Comparison of ENCODE assay signal across 8 cellular contexts in genomic region chr19:42693760-42694350, GRCh38. TPM values are rescaled to one million over a fixed set of nuclear protein-coding genes. Genes with fewer than 3 reads are reported as not detected.
DNase-seq lines count a peak whose midpoint lies in the region; ATAC-seq and TF ChIP-seq lines count a peak whose summit lies in the region.

No MANE protein-coding gene starts in this region.

- peaks cover 76% of the 10 kb centered on the region for H3K27me3 Mint-ChIP-seq in Calu3 (ENCODE audit: unreplicated experiment)

- no peak overlapping the region for H3K4me3 Mint-ChIP-seq in Calu3 (ENCODE audit: low read depth, unreplicated experiment)

- H2BK12ac ChIP-seq in neuronal stem cell (ENCODE audit: low read length) = no peak overlapping the region

- H3K9me3 ChIP-seq in SJSA1 (replicated peaks) = no peaks in the 10 kb centered on the region
- peaks cover 0 to 29% of the 10 kb centered on the region in 2 donors for H3K9me3 ChIP-seq in neuronal stem cell (replicated peaks in 1 of 2; ENCODE audit: control insufficient read depth in 2 of 2, insufficient read depth in 1 of 2, low read depth in 1 of 2, low read length in 2 of 2)

- peaks cover 3% of the 10 kb centered on the region for H3K4me1 Mint-ChIP-seq in Calu3 (ENCODE audit: low read depth, unreplicated experiment)

- H4K8ac ChIP-seq in neuronal stem cell (ENCODE audit: low read depth, low read length) = no peak overlapping the region

- H3K27ac ChIP-seq in SJSA1 = no peak overlapping the region
- H3K27ac ChIP-seq in neuronal stem cell (replicated peaks; ENCODE audit: low read length) = no peak overlapping the region

- TF ChIP-seq CTCF in Calu3 (IDR thresholded peaks at IDR 0.05; ENCODE audit: unreplicated experiment) = peak; percentile 88
- peak; percentile 79 for TF ChIP-seq CTCF in HFF-Myc (IDR thresholded peaks at IDR 0.05; ENCODE audit: low read depth, low read length, missing control alignments)

- ATAC-seq in GM19351 (IDR thresholded peaks at IDR 0.05; ENCODE audit: unreplicated experiment) (no peak), HG03565 (IDR thresholded peaks at IDR 0.05; ENCODE audit: unreplicated experiment) (no peak)

- no peak overlapping the region for H2BK120ac ChIP-seq in neuronal stem cell (ENCODE audit: low read depth, low read length)

- H2BK5ac ChIP-seq in neuronal stem cell (ENCODE audit: low read length) = no peak overlapping the region

- intact Hi-C loops in Calu3 (cut with micrococcal nuclease; ENCODE audit: unreplicated experiment) = loop anchor here (2.0 to 5.0 kb wide), 3 partner anchors 43 to 83 kb away; no protein-coding TSS in a partner anchor

- no peak overlapping the region for H3K14ac ChIP-seq in neuronal stem cell (ENCODE audit: low read length)

- BruUV-seq in Calu3 (replicated peaks; lab: Mats Ljungman, UMichigan) = no TSS peak

- peak; percentile 85 for DNase-seq in Calu3
- DNase-seq in HFF-Myc (ENCODE audit: extremely low read depth, low read depth) = peak; percentile 11
- DNase-seq in SJSA1 (ENCODE audit: low read depth in 1 of 2, low spot score in 2 of 2) = peak; percentile 28 to 54
- peak; percentile 63 for DNase-seq in hepatic stellate cell (ENCODE audit: low spot score)
- DNase-seq in neuronal stem cell (ENCODE audit: low spot score) = no peak
- DNase-seq in activated CD4-positive, alpha-beta T cell treated with anti-CD3 and anti-CD28 coated beads, Interleukin-2, amount 50 U/mL, for 1 hour = no peak

- H3K4me3 ChIP-seq in HFF-Myc (replicated peaks; ENCODE audit: low read depth, low read length) = no peak overlapping the region
- H3K4me3 ChIP-seq in SJSA1 = no peak overlapping the region
- H3K4me3 ChIP-seq in neuronal stem cell (ENCODE audit: low read length in 2 of 2) = no peak overlapping the region

- no peak overlapping the region for H2AFZ ChIP-seq in neuronal stem cell (ENCODE audit: low read length)

- WGBS in neuronal stem cell (ENCODE audit: extremely low coverage in 2 of 2, insufficient read length in 2 of 2, insufficient replicate concordance in 1 of 2), 2 donors = no CpG with 5 or more reads among the region's 5 CpGs

- no peak overlapping the region for H2BK15ac ChIP-seq in neuronal stem cell (ENCODE audit: low read length)

- CTCF ChIA-PET in Calu3 (lab: Charles Lee) = interaction anchor here (0.6 to 2.4 kb wide), 14 partner anchors 9 to 611 kb away, joined by 3 to 30 read pairs (median 4); no protein-coding TSS in a partner anchor

- no peaks in the 10 kb centered on the region for H3K36me3 ChIP-seq in SJSA1
- H3K36me3 ChIP-seq in neuronal stem cell (replicated peaks in 1 of 2; ENCODE audit: control insufficient read depth in 2 of 2, insufficient read depth in 2 of 2, low read length in 2 of 2) = no peaks in the 10 kb centered on the region

- no peak overlapping the region for H3K4ac ChIP-seq in neuronal stem cell (ENCODE audit: low read length)

- H3K4me2 ChIP-seq in neuronal stem cell (ENCODE audit: insufficient read depth, low read length, poor library complexity, severe bottlenecking) = no peak overlapping the region

- H3K23ac ChIP-seq in neuronal stem cell (ENCODE audit: low read depth, low read length, poor library complexity) = no peak overlapping the region

- no peaks in the 10 kb centered on the region for H3K9me3 Mint-ChIP-seq in Calu3 (ENCODE audit: low read depth, unreplicated experiment)

- H3K27me3 ChIP-seq in SJSA1 (replicated peaks) = peaks cover 16% of the 10 kb centered on the region; the same call in 1 of the 2 replicates
- peaks cover 0 to 3% (median 0%) of the 10 kb centered on the region in 3 experiments for H3K27me3 ChIP-seq in neuronal stem cell (ENCODE audit: control insufficient read depth in 3 of 3, insufficient read depth in 3 of 3, low read depth in 1 of 3, low read length in 3 of 3)

- H4K91ac ChIP-seq in neuronal stem cell (ENCODE audit: low read depth, low read length, poor library complexity) = no peak overlapping the region

- no peak overlapping the region for H3K18ac ChIP-seq in neuronal stem cell (ENCODE audit: low read length)

- no peak overlapping the region for H3K27ac Mint-ChIP-seq in Calu3 (ENCODE audit: unreplicated experiment)

- no peaks in the 10 kb centered on the region for H3K79me1 ChIP-seq in neuronal stem cell (ENCODE audit: low read depth, low read length)

- H3K9ac ChIP-seq in neuronal stem cell (ENCODE audit: low read depth, low read length, poor library complexity) = no peak overlapping the region

- H3K4me1 ChIP-seq in SJSA1 (replicated peaks) = no peaks in the 10 kb centered on the region
- H3K4me1 ChIP-seq in neuronal stem cell (ENCODE audit: control insufficient read depth in 2 of 2, insufficient read depth in 1 of 2, low read depth in 1 of 2, low read length in 2 of 2) = no peaks in the 10 kb centered on the region

- no peak overlapping the region for H2AK5ac ChIP-seq in neuronal stem cell (ENCODE audit: low read depth, low read length)

- H3K36me3 Mint-ChIP-seq in Calu3 (ENCODE audit: insufficient read depth, unreplicated experiment) = no peaks in the 10 kb centered on the region

RNA-seq across cellular contexts. Expression of gene PSG3, which starts 46.4 kb away (rescaled TPM):
- total RNA-seq in Calu3 (2022) = 0.20 TPM in 1 of 2 replicates, not detected in the other
- total RNA-seq in SJSA1 (2014; rRNA removed; shearing (Covaris generic)) = not detected in 2 replicates
- not detected for polyA plus RNA-seq in neuronal stem cell (2013, experiment 1 of 2)
- not detected for polyA plus RNA-seq in neuronal stem cell (2013, experiment 2 of 2)

Comparison
In these comparisons a context has a peak if more than half of its experiments do, and no peak if none do; other contexts are left out.
1. DNase-seq: peak in Calu3 (single experiment), HFF-Myc (single experiment), SJSA1 (2 of 2) and hepatic stellate cell (single experiment); none in neuronal stem cell (single experiment) and activated CD4-positive, alpha-beta T cell treated with anti-CD3 and anti-CD28 coated beads, Interleukin-2, amount 50 U/mL, for 1 hour (single experiment).